9 cellular contexts compared by ENCODE assay signal in the genomic region with DNA sequence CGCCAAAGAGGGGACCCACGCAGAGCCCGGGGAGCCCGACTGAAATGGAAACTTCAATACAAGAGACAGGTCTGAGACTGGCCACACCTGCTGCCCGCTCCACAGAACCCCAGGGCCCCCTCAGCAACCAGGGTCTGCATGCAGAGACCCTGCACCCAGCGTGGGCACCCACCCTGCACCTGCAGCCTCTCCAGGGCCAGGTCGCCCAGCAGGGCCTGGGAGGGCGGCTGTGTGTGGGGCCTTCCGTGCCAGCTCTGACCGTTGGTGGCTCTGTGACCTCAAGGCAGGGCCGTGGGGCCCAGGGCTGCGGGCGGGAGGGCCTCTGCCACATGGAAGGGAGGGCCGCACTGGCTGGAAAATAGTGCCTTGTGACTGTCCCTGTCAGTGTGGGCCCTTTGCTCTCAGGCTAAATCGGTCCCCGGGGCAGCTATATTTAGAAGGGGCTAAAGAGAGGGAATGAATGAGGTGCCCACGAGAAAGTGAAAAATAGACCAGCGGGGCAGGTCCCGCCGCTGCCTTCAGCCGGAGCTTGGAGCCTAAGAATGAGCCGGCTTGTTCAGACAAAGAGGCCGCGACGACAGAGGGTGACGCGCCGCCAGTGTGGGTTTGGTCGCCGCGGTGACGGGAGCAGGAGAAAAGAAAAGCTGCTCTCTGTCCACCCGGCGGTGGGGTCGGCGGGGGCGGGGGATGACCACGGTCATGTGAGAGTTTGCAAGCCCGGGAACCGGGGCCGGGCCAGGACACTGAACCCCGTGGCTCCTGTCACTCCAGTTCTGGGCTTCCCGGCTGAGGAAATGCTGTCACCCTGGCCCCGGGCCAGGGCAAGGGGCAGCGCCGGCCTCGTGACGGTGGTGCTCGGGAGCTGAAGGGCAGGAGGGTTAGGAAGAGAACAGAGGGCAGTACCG.
DNase-seq lines count a peak whose midpoint lies in the region; ATAC-seq and TF ChIP-seq lines count a peak whose summit lies in the region.
"Had no signal": no experiment of that assay in that cellular context is flagged by ENCODE, and none has a peak within 500 bp of the region (broad histone marks: within the 10 kb centered on the region; RNA-seq: fewer than 3 reads in every experiment).

No MANE protein-coding gene starts in this region.

- POLR2A ChIA-PET in IMR-90 (lab: Charles Lee; ENCODE audit: unreplicated experiment): no interaction called here

- H2BK20ac ChIP-seq in IMR-90 (ENCODE audit: low read depth, low read length): peak overlapping the region; percentile 45

- peak overlapping the region in 3 of 5 experiments; percentile 35 to 66 (median 41) for H3K4me3 Mint-ChIP-seq in brain
- H3K4me3 Mint-ChIP-seq: T-helper 1 cell treated with Interleukin-12 subunit alpha and Interleukin-12 subunit beta and Interleukin-4 antibody, amounts not matched to agents 30 μg/mL and 1 μg/mL, for 36 hours had no signal

- no peaks in the 10 kb centered on the region for H3K27me3 ChIP-seq in IMR-90 (ENCODE audit: control insufficient read depth, insufficient read depth, low read length)
- no peaks in the 10 kb centered on the region for H3K27me3 ChIP-seq in skeletal muscle tissue (ENCODE audit: control insufficient read depth in 3 of 3, insufficient read depth in 3 of 3, low read length in 3 of 3)

- intact Hi-C loops in IMR-90 (cut with micrococcal nuclease) (no loop called here), left colon (cut with DNase I, micrococcal nuclease) (no loop called here)

- ATAC-seq in IMR-90 (ENCODE audit: low read depth): no peak
- peak; percentile 34 for ATAC-seq in left colon
- no peak for ATAC-seq in HG03139 (IDR thresholded peaks at IDR 0.05; ENCODE audit: unreplicated experiment)
- no peak for ATAC-seq in HG02759 (IDR thresholded peaks at IDR 0.05; ENCODE audit: unreplicated experiment)

- no peak overlapping the region for H3K56ac ChIP-seq in IMR-90 (ENCODE audit: extremely low read depth, insufficient read depth, low read length)

- H4K8ac ChIP-seq in IMR-90 (ENCODE audit: low read depth in 2 of 2, low read length in 2 of 2): peak overlapping the region; percentile 22 to 56; a peak in 1 of 4 replicates

- H3K14ac ChIP-seq in IMR-90 (replicated peaks; ENCODE audit: low read depth, low read length): 0 out of 2 replicates have a peak overlapping the region, but pooled peaks have one; percentile 8

- no peaks in the 10 kb centered on the region for H4K20me1 ChIP-seq in IMR-90 (ENCODE audit: insufficient read depth, low read length)

- H2BK120ac ChIP-seq in IMR-90 (ENCODE audit: low read depth, low read length): peak overlapping the region; percentile 86

- peak overlapping the region; percentile 43 to 98 (median 92) for H3K27ac Mint-ChIP-seq in brain
- H3K27ac Mint-ChIP-seq: T-helper 1 cell treated with Interleukin-12 subunit alpha and Interleukin-12 subunit beta and Interleukin-4 antibody, amounts not matched to agents 30 μg/mL and 1 μg/mL, for 36 hours had no signal

- TF ChIP-seq CTCF in IMR-90 (conservative IDR thresholded peaks at IDR 0.05; ENCODE audit: low read depth, low read length) (no peak), brain (conservative IDR thresholded peaks at IDR 0.05) (no peak)

- WGBS in IMR-90 (ENCODE audit: extremely low coverage in 2 of 2, insufficient read length in 1 of 2), 2 experiments: 58% methylated on average over 24 of the region's 50 CpGs; no CpG with 5 or more reads in 1 of the 2 experiments

- peaks cover 12% of the 10 kb centered on the region for H3K9me1 ChIP-seq in IMR-90 (ENCODE audit: insufficient read depth, low read length)

- peaks cover 0 to 34% of the 10 kb centered on the region in 2 experiments; a peak in 2 of 4 replicates for H3K79me1 ChIP-seq in IMR-90 (ENCODE audit: low read depth in 1 of 2, low read length in 2 of 2)

- peak overlapping the region; percentile 75 for H3K4ac ChIP-seq in IMR-90 (ENCODE audit: low read depth, low read length)

- 0 out of 2 replicates have a peak overlapping the region, but pooled peaks have one; percentile 16 for H3K23ac ChIP-seq in IMR-90 (ENCODE audit: low read depth, low read length)

- no peak overlapping the region for H3K18ac ChIP-seq in IMR-90 (ENCODE audit: low read depth, low read length)

- H3K27me3 Mint-ChIP-seq in brain: peaks cover 6% of the 10 kb centered on the region

- peak overlapping the region; percentile 61 for H2AFZ ChIP-seq in IMR-90 (replicated peaks; ENCODE audit: low read length, poor library complexity)

- CTCF ChIA-PET in IMR-90 (lab: Yijun Ruan, JAX): interaction anchor here (0.6 kb wide), 1 partner anchor 372 kb away, joined by 7 read pairs; no protein-coding TSS in a partner anchor

- peak overlapping the region; percentile 70 for H2AK9ac ChIP-seq in IMR-90 (replicated peaks; ENCODE audit: low read depth, low read length, poor library complexity)

- H4K91ac ChIP-seq in IMR-90 (ENCODE audit: insufficient read depth, low read depth, low read length): peak overlapping the region; percentile 70

- no peaks in the 10 kb centered on the region for H3K36me3 Mint-ChIP-seq in brain

- H3K4me2 ChIP-seq in IMR-90 (ENCODE audit: low read depth, low read length): no peak overlapping the region

- peak overlapping the region; percentile 91 for H2AK5ac ChIP-seq in IMR-90 (ENCODE audit: low read depth, low read length)

- in situ Hi-C loops in IMR-90 (cut with MboI; ENCODE audit: low sequenced_read_pairs): no loop called here

- TF ChIP-seq POLR2A in IMR-90 (IDR thresholded peaks at IDR 0.05; ENCODE audit: low read depth, low read length): no peak

- H3K4me1 ChIP-seq in IMR-90 (ENCODE audit: control insufficient read depth, insufficient read depth, low read length): peaks cover 27% of the 10 kb centered on the region
- peaks cover 43 to 74% (median 67%) of the 10 kb centered on the region in 3 donors for H3K4me1 ChIP-seq in skeletal muscle tissue (ENCODE audit: control insufficient read depth in 3 of 3, insufficient read depth in 3 of 3, low read length in 3 of 3)

- H3K4me3 ChIP-seq in IMR-90 (ENCODE audit: insufficient read depth, low read depth, low read length) (no peak overlapping the region), skeletal muscle tissue (ENCODE audit: low read length in 3 of 3) (peak overlapping the region in 2 of 3 donors; percentile 41 to 45)

- DNase-seq in IMR-90: no peak
- DNase-seq in left colon: peak; percentile 56 to 61
- no peak for DNase-seq in NCI-H345 (lab: John Stamatoyannopoulos, UW)
- DNase-seq in DMS153 treated with DMSO at 0.1 percent for 48 hours (lab: John Stamatoyannopoulos, UW; ENCODE audit: unreplicated experiment): no peak

- peak overlapping the region; percentile 73; the same call in 1 of the 3 replicates for H2BK15ac ChIP-seq in IMR-90 (ENCODE audit: low read depth, low read length)

- H3K9me3 Mint-ChIP-seq in brain: peaks cover 0 to 4% (median 2%) of the 10 kb centered on the region in 5 experiments
- H3K9me3 Mint-ChIP-seq: T-helper 1 cell treated with Interleukin-12 subunit alpha and Interleukin-12 subunit beta and Interleukin-4 antibody, amounts not matched to agents 30 μg/mL and 1 μg/mL, for 36 hours had no signal

- H3K36me3 ChIP-seq in IMR-90 (ENCODE audit: control insufficient read depth, insufficient read depth, low read length) (no peaks in the 10 kb centered on the region), skeletal muscle tissue (ENCODE audit: control insufficient read depth in 3 of 3, insufficient read depth in 3 of 3, low read length in 3 of 3) (no peaks in the 10 kb centered on the region)

- H3K27ac ChIP-seq in IMR-90 (ENCODE audit: insufficient read depth, low read length) (no peak overlapping the region; the same call in 1 of the 2 replicates), skeletal muscle tissue (ENCODE audit: low read depth, low read length) (peak overlapping the region; percentile 97)

- H2BK5ac ChIP-seq in IMR-90 (ENCODE audit: low read depth, low read length, poor library complexity, severe bottlenecking): no peak overlapping the region

- H3K4me1 Mint-ChIP-seq in brain: peaks cover 65% of the 10 kb centered on the region

- BruUV-seq in IMR-90 (replicated peaks; lab: Mats Ljungman, UMichigan): no TSS peak

- H3K9me3 ChIP-seq in IMR-90 (ENCODE audit: control insufficient read depth, insufficient read depth, low read length): no peaks in the 10 kb centered on the region
- H3K9me3 ChIP-seq in skeletal muscle tissue (ENCODE audit: control insufficient read depth in 3 of 3, low read length in 3 of 3): no peaks in the 10 kb centered on the region

- no peak for TF ChIP-seq RAD21 in IMR-90 (IDR thresholded peaks at IDR 0.05; ENCODE audit: low read length)

- H3K9ac ChIP-seq in IMR-90 (ENCODE audit: low read depth, low read length) (no peak overlapping the region), skeletal muscle tissue (ENCODE audit: low read depth in 1 of 3, low read length in 3 of 3) (peak overlapping the region; percentile 81 to 86 (median 83))

- no peak overlapping the region for H4K5ac ChIP-seq in IMR-90 (ENCODE audit: low read depth, low read length)

- dilution Hi-C loops in IMR-90 (cut with HindIII; ENCODE audit: low sequenced_read_pairs, unreplicated experiment): no loop called here

TF ChIP-seq in IMR-90, 13 proteins besides CTCF, POLR2A, EP300 and RAD21:
- no peak for TF ChIP-seq BHLHE40 (IDR thresholded peaks at IDR 0.05; ENCODE audit: low read depth, low read length)
- TF ChIP-seq SMC3 (IDR thresholded peaks at IDR 0.05; ENCODE audit: low read depth, low read length): no peak
- TF ChIP-seq MXI1 (IDR thresholded peaks at IDR 0.05; ENCODE audit: borderline replicate concordance, low read depth, low read length): no peak
- no peak for TF ChIP-seq CHD1 (IDR thresholded peaks at IDR 0.05; ENCODE audit: low read depth, low read length)
- TF ChIP-seq, protein P1, sequence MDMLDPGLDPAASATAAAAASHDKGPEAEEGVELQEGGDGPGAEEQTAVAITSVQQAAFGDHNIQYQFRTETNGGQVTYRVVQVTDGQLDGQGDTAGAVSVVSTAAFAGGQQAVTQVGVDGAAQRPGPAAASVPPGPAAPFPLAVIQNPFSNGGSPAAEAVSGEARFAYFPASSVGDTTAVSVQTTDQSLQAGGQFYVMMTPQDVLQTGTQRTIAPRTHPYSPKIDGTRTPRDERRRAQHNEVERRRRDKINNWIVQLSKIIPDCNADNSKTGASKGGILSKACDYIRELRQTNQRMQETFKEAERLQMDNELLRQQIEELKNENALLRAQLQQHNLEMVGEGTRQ (IDR thresholded peaks at IDR 0.05; ENCODE audit: low read depth, low read length): no peak
- TF ChIP-seq NFE2L2 (IDR thresholded peaks at IDR 0.05; ENCODE audit: low read depth, low read length): no peak
- no peak for TF ChIP-seq FOS (IDR thresholded peaks at IDR 0.05; ENCODE audit: low read depth, low read length)
- no peak for TF ChIP-seq MAZ (IDR thresholded peaks at IDR 0.05; ENCODE audit: borderline replicate concordance, low read depth, low read length)

Comparison
In these comparisons a context has a peak if more than half of its experiments do, and no peak if none do; other contexts are left out.
1. DNase-seq: peak in left colon (2 of 2); none in IMR-90 (single experiment), NCI-H345 (single experiment) and DMS153 treated with DMSO at 0.1 percent for 48 hours (single experiment).